ENCODE assay signal across 21 cellular contexts in genomic region chr19:19421326-19421725, GRCh38. TPM values are rescaled to one million over a fixed set of nuclear protein-coding genes. Genes with fewer than 3 reads are reported as not detected.
DNase-seq lines count a peak whose midpoint lies in the region; ATAC-seq, FAIRE-seq and TF ChIP-seq lines count a peak whose summit lies in the region.
"Had no signal": no experiment of that assay in that cellular context is flagged by ENCODE, and none has a peak within 500 bp of the region (broad histone marks: within the 10 kb centered on the region; RNA-seq: fewer than 3 reads in every experiment).

No MANE protein-coding gene starts in this region.

- H3K4me1 ChIP-seq in HepG2 (ENCODE audit: insufficient read depth, low read length) (peaks cover 9% of the 10 kb centered on the region), right lobe of liver (peaks cover 0 to 29% (median 11%) of the 10 kb centered on the region in 4 donors)
- H3K4me1 ChIP-seq: prostate gland had no signal

- WGBS in HepG2 (ENCODE audit: low lambda C conversion rate): 91% methylated on average over 6 of the region's 10 CpGs
- 83% methylated on average over 1 of the region's 10 CpGs for WGBS in right lobe of liver (ENCODE audit: insufficient coverage, low coverage, low lambda C conversion rate, missing lambda C conversion rate)

- H3K27ac ChIP-seq in HepG2 (ENCODE audit: extremely low read length, insufficient read depth, low read length) (no peak overlapping the region), right lobe of liver (no peak overlapping the region)
- H3K27ac ChIP-seq: prostate gland, vagina, WERI-Rb-1 had no signal

- POLR2A ChIA-PET in HepG2 (lab: Yijun Ruan, JAX): no interaction called here

- TF ChIP-seq RAD21 in HepG2 (CRISPR knock-in tag; IDR thresholded peaks at IDR 0.05): no peak

- H2AFZ ChIP-seq in HepG2 (ENCODE audit: low read length): no peak overlapping the region

- H3K4me1 Mint-ChIP-seq in brain: peaks cover 56% of the 10 kb centered on the region
- peaks cover 37% of the 10 kb centered on the region for H3K4me1 Mint-ChIP-seq in nephron

- TF ChIP-seq EP300 in HepG2 (IDR thresholded peaks at IDR 0.05; ENCODE audit: low read depth in 2 of 2, low read length in 2 of 2): no peak
- no peak for TF ChIP-seq EP300 in HepG2 (CRISPR knock-in tag; IDR thresholded peaks at IDR 0.05; ENCODE audit: borderline replicate concordance)

- no TSS peak for BruUV-seq in HepG2 (replicated peaks; lab: Mats Ljungman, UMichigan)

- no peak for ATAC-seq in HepG2
- no peak for ATAC-seq in right lobe of liver
- ATAC-seq: Right ventricle myocardium inferior had no signal

- no peaks in the 10 kb centered on the region for H3K9me3 ChIP-seq in HepG2 (ENCODE audit: low read length)
- H3K9me3 ChIP-seq in right lobe of liver: no peaks in the 10 kb centered on the region
- H3K9me3 ChIP-seq: prostate gland, vagina had no signal

- H3K9ac ChIP-seq in HepG2 (ENCODE audit: insufficient read depth, low read depth, low read length): no peak overlapping the region

- H3K9me3 Mint-ChIP-seq in brain: no peaks in the 10 kb centered on the region
- H3K9me3 Mint-ChIP-seq in nephron: no peaks in the 10 kb centered on the region

- CTCF ChIA-PET in HepG2 (lab: Yijun Ruan, JAX; ENCODE audit: low intra/inter-chr PET ratio, low total read pairs): no interaction called here

- peaks cover 20% of the 10 kb centered on the region; the same call in 1 of the 2 replicates for H4K20me1 ChIP-seq in HepG2 (ENCODE audit: insufficient read depth, low read length)

- in situ Hi-C loops in HepG2 (cut with HindIII; ENCODE audit: extremely low pct_ligation_motif_present, low pct_unique_long_range_greater_than_20kb): no loop called here

- H3K4me2 ChIP-seq in HepG2 (ENCODE audit: low read depth, low read length): no peak overlapping the region
- H3K4me2 ChIP-seq: smooth muscle cell had no signal

- H3K27ac Mint-ChIP-seq in brain: peak overlapping the region in 4 of 5 experiments; percentile 37 to 86 (median 74)
- peak overlapping the region in 2 of 3 experiments; percentile 20 to 66 for H3K27ac Mint-ChIP-seq in nephron

- no peaks in the 10 kb centered on the region for H3K27me3 Mint-ChIP-seq in brain
- no peaks in the 10 kb centered on the region for H3K27me3 Mint-ChIP-seq in nephron (ENCODE audit: low read depth)

- TF ChIP-seq CTCF in HepG2 (CRISPR knock-in tag; IDR thresholded peaks at IDR 0.05) (no peak), right lobe of liver (IDR thresholded peaks at IDR 0.05) (no peak), brain (conservative IDR thresholded peaks at IDR 0.05) (no peak), nephron (IDR thresholded peaks at IDR 0.05; ENCODE audit: unreplicated experiment in 3 of 3) (no peak)

- H3K4me3 Mint-ChIP-seq in brain (no peak overlapping the region), nephron (no peak overlapping the region)

- H3K4me3 ChIP-seq in HepG2 (replicated peaks in 1 of 3; ENCODE audit: insufficient read depth in 1 of 3, low read depth in 2 of 3, low read length in 3 of 3) (no peak overlapping the region), right lobe of liver (no peak overlapping the region)
- H3K4me3 ChIP-seq: prostate gland, smooth muscle cell, vagina had no signal

- intact Hi-C loops in HepG2 (cut with micrococcal nuclease; ENCODE audit: unreplicated experiment) (no loop called here), right lobe of liver (cut with DNase I) (no loop called here)

- TF ChIP-seq POLR2A in HepG2 (IDR thresholded peaks at IDR 0.05; ENCODE audit: insufficient read depth in 1 of 2, low read depth in 2 of 2, low read length in 2 of 2): no peak
- TF ChIP-seq POLR2A in right lobe of liver (IDR thresholded peaks at IDR 0.05): no peak

- no peak for DNase-seq in HepG2 (ENCODE audit: low spot score)
- no peak for DNase-seq in right lobe of liver
- DNase-seq in UCSD-AML1 (lab: John Stamatoyannopoulos, UW; ENCODE audit: unreplicated experiment): no peak
- no peak for DNase-seq in AML-193 (lab: John Stamatoyannopoulos, UW)
- DNase-seq in islet precursor cell: no peak
- DNase-seq in T-helper 9 cell: no peak
- DNase-seq: ACHN; activated CD8-positive, alpha-beta memory T cell treated with anti-CD3 and anti-CD28 coated beads for 24 hours; cortex of kidney; NCI-H2029 treated with DMSO at 0.1 percent for 48 hours; NCI-H510A; stimulated activated CD4-positive, alpha-beta T cell treated with anti-CD3 and anti-CD28 coated beads, Interleukin-4, amount 100 ng/mL, for 4 hours; T-helper 1 cell; WERI-Rb-1 had no signal

- H3K36me3 ChIP-seq in HepG2 (replicated peaks in 1 of 2; ENCODE audit: control insufficient read depth in 1 of 2, insufficient read depth in 2 of 2, low read length in 2 of 2): peaks cover 0 to 1% of the 10 kb centered on the region in 2 experiments; a peak in 1 of 5 replicates
- H3K36me3 ChIP-seq in right lobe of liver: no peaks in the 10 kb centered on the region
- H3K36me3 ChIP-seq: prostate gland, vagina, WERI-Rb-1 had no signal

- no peaks in the 10 kb centered on the region for H3K27me3 ChIP-seq in HepG2 (ENCODE audit: control insufficient read depth in 1 of 2, insufficient read depth in 2 of 2, low read length in 2 of 2)
- no peaks in the 10 kb centered on the region for H3K27me3 ChIP-seq in right lobe of liver
- H3K27me3 ChIP-seq: vagina had no signal

- H3K36me3 Mint-ChIP-seq in brain: peaks cover 6% of the 10 kb centered on the region
- no peaks in the 10 kb centered on the region for H3K36me3 Mint-ChIP-seq in nephron (ENCODE audit: low read depth)

- no peak for FAIRE-seq in HepG2 (lab: Jason Lieb, UNC)
- FAIRE-seq: endothelial cell of umbilical vein had no signal

- peaks cover 92% of the 10 kb centered on the region for H3K79me2 ChIP-seq in HepG2 (ENCODE audit: insufficient read depth, low read length)

TF ChIP-seq in HepG2, 621 proteins besides CTCF, POLR2A, EP300 and RAD21:
- 0 out of 2 replicates have a peak, but pooled peaks have one; percentile 13 for TF ChIP-seq ZBTB38 (CRISPR knock-in tag; IDR thresholded peaks at IDR 0.05)
- TF ChIP-seq CEBPG (CRISPR knock-in tag; IDR thresholded peaks at IDR 0.05): no peak
- TF ChIP-seq TGIF2 (CRISPR knock-in tag; IDR thresholded peaks at IDR 0.05): no peak

RNA-seq across cellular contexts. Expression of gene GATAD2A, which starts 15.9 kb away (rescaled TPM):
- total RNA-seq in HepG2 (2016; rRNA removed; fragmentation: Illumina TruSeq; extraction: Trizol) (25.1 and 28.6 TPM in 2 replicates), right lobe of liver (10 to 100 TPM; 23.9 to 59.6 (median 39.2) TPM)
- 10.8 and 13.3 TPM in 2 replicates for total RNA-seq in HepG2 (2016; cell fraction: cytosol; rRNA removed; fragmentation: Illumina TruSeq; extraction: Trizol; ENCODE audit: low read depth)
- total RNA-seq in HepG2 (2016; cell fraction: insoluble cytoplasmic fraction; rRNA removed; fragmentation: Illumina TruSeq; extraction: Trizol): 24.5 and 30.0 TPM in 2 replicates
- 43.4 and 51.5 TPM in 2 replicates for total RNA-seq in HepG2 (2016; cell fraction: membrane; rRNA removed; fragmentation: Illumina TruSeq; extraction: Trizol)
- 19.5 and 24.3 TPM in 2 replicates for total RNA-seq in HepG2 (2016; cell fraction: nucleus; rRNA removed; fragmentation: Illumina TruSeq; extraction: Trizol)
- polyA plus RNA-seq in HepG2 (2011; rRNA removed) (15.1 and 16.8 TPM in 2 replicates), brain (ENCODE audit: insufficient read depth, low read depth, low replicate concordance) (40.0 TPM)
- polyA plus RNA-seq in HepG2 (2011; cell fraction: cytosol; rRNA removed): 10.5 and 13.4 TPM in 2 replicates
- 17.3 and 19.1 TPM in 2 replicates for polyA plus RNA-seq in HepG2 (2011; cell fraction: nucleus; rRNA removed)
- 19.3 and 26.1 TPM in 2 replicates for polyA plus RNA-seq in HepG2 (2012)
- polyA plus RNA-seq in HepG2 (2016; cell fraction: cytosol; fragmentation: Illumina TruSeq; extraction: Trizol; ENCODE audit: low read depth): 13.2 and 13.4 TPM in 2 replicates
- polyA plus RNA-seq in HepG2 (2016; cell fraction: insoluble cytoplasmic fraction; fragmentation: Illumina TruSeq; extraction: Trizol; ENCODE audit: low read depth): 38.8 and 59.1 TPM in 2 replicates
- polyA plus RNA-seq in HepG2 (2016; cell fraction: membrane; fragmentation: Illumina TruSeq; extraction: Trizol; ENCODE audit: low read depth): 38.7 and 46.4 TPM in 2 replicates
- 43.6 and 47.2 TPM in 2 replicates for polyA plus RNA-seq in HepG2 (2016; cell fraction: nucleus; fragmentation: Illumina TruSeq; extraction: Trizol; ENCODE audit: insufficient read depth, low read depth)
- polyA minus RNA-seq in HepG2 (2011; rRNA and poly(A)+ RNA removed; ENCODE audit: low replicate concordance): 16.0 and 18.2 TPM in 2 replicates
- 24.2 and 24.4 TPM in 2 replicates for polyA minus RNA-seq in HepG2 (2011; cell fraction: cytosol; rRNA and poly(A)+ RNA removed)
- 11.5 and 14.5 TPM in 2 replicates for polyA minus RNA-seq in HepG2 (2011; cell fraction: nucleus; rRNA and poly(A)+ RNA removed)
